Comparison of ENCODE assay signal across 8 cellular contexts in the genomic region with DNA sequence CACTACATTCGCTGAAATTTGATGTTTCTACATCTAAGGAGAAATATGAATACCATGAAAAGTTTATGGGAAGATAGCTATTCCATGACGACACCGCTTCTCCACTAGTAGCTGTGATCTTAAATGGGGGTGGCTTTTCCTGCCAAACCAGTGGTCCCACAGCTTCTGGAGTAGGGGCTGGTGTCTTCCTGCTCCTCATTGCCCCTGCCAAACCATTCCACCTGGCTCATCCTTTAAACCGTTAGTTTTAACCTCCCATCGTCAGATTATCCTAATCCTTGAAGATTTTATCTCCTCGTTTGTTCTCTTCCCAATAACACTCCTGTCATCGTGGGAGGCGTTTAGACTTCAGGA.
DNase-seq lines count a peak whose midpoint lies in the region; TF ChIP-seq lines count a peak whose summit lies in the region.

No MANE protein-coding gene starts in this region.

- POLR2A ChIA-PET in AG04449 (lab: Yijun Ruan, JAX): no interaction called here

- CTCF ChIA-PET in AG04449 (lab: Yijun Ruan, JAX): interaction anchor here (0.7 to 1.3 kb wide), 2 partner anchors 18 to 22 kb away, joined by 3 to 4 read pairs; a partner anchor contains a TSS

- H3K4me1 ChIP-seq in HUES6 (ENCODE audit: control insufficient read depth, insufficient read depth, low read length): peaks cover 9% of the 10 kb centered on the region
- H3K4me1 ChIP-seq in mucosa of stomach (ENCODE audit: control insufficient read depth, insufficient read depth, low read length): no peaks in the 10 kb centered on the region

- DNase-seq in AG04449 (ENCODE audit: low read depth, low spot score) (no peak), cardiac fibroblast (ENCODE audit: low read depth in 2 of 2) (peak; percentile 5 to 24), GM19240 (ENCODE audit: insufficient read length, low spot score) (no peak), NCI-H2227 treated with DMSO at 0.1 percent for 48 hours (lab: John Stamatoyannopoulos, UW) (no peak), ecto neural progenitor cell (ENCODE audit: low spot score) (no peak)
- no peak for DNase-seq in central memory CD4-positive, alpha-beta T cell

- H3K4me3 ChIP-seq in AG04449 (ENCODE audit: low read depth, low read length): peak overlapping the region; percentile 92
- peak overlapping the region; percentile 75 for H3K4me3 ChIP-seq in HUES6 (ENCODE audit: low read depth, low read length)
- peak overlapping the region; percentile 71 to 73 for H3K4me3 ChIP-seq in cardiac fibroblast (replicated peaks in 1 of 2; ENCODE audit: low read depth in 2 of 2, low read length in 2 of 2)
- H3K4me3 ChIP-seq in mucosa of stomach (ENCODE audit: low read length): peak overlapping the region; percentile 88

- H3K9ac ChIP-seq in HUES6 (ENCODE audit: low read length) (peak overlapping the region; percentile 58), mucosa of stomach (ENCODE audit: low read length) (peak overlapping the region; percentile 69)

- TF ChIP-seq CTCF in AG04449 (IDR thresholded peaks at IDR 0.05; ENCODE audit: insufficient read depth, low read length, missing control alignments): no peak
- TF ChIP-seq CTCF in cardiac fibroblast (IDR thresholded peaks at IDR 0.05; ENCODE audit: low read depth, low read length): no peak

- H3K36me3 ChIP-seq in HUES6 (ENCODE audit: control insufficient read depth, insufficient read depth, low read length) (peaks cover 8% of the 10 kb centered on the region), mucosa of stomach (ENCODE audit: control insufficient read depth, insufficient read depth, low read length) (no peaks in the 10 kb centered on the region)

- H3K27me3 ChIP-seq in HUES6 (ENCODE audit: control insufficient read depth, insufficient read depth, low read length) (no peaks in the 10 kb centered on the region), mucosa of stomach (ENCODE audit: control insufficient read depth, insufficient read depth, low read length) (no peaks in the 10 kb centered on the region)

- H3K9me3 ChIP-seq in HUES6 (ENCODE audit: control insufficient read depth, insufficient read depth, low read depth, low read length): no peaks in the 10 kb centered on the region
- no peaks in the 10 kb centered on the region for H3K9me3 ChIP-seq in mucosa of stomach (ENCODE audit: control insufficient read depth, low read length)

- no peak overlapping the region for H3K27ac ChIP-seq in HUES6 (ENCODE audit: low read depth, low read length)

Comparison
In these comparisons a context has a peak if more than half of its experiments do, and no peak if none do; other contexts are left out.
1. DNase-seq: peak in cardiac fibroblast (2 of 2); none in AG04449 (single experiment), central memory CD4-positive, alpha-beta T cell (single experiment), GM19240 (single experiment), NCI-H2227 treated with DMSO at 0.1 percent for 48 hours (single experiment) and ecto neural progenitor cell (single experiment).
2. Peak in every context shown above with its lines, with median percentiles within 50 percentile points of each other: H3K4me3 ChIP-seq.